25 cellular contexts compared by ENCODE assay signal in the genomic region with DNA sequence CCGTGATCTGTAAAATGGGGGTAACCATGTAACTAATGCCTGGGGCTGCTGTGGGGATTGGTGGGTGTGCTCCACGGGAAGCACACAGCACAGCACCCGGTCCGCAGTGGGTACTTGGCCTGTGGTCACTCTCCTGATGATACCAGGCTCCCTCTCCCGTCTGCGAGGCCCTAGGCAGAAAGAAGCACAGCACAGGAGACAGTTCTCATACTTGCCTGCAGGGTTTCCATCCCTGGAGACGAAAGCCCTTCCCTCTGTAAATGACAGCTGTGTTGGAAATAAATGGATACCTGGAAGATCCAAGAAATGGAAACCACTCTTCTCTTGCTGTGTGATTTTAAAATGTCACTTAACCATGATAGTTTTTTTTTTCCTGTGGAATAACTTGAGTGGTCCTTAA. TPM values are rescaled to one million over a fixed set of nuclear protein-coding genes. Genes with fewer than 3 reads are reported as not detected.
"Had no signal": no experiment of that assay in that cellular context is flagged by ENCODE, and none has a peak within 500 bp of the region (broad histone marks: within the 10 kb centered on the region; RNA-seq: fewer than 3 reads in every experiment).

No MANE protein-coding gene starts in this region.

- ATAC-seq: foreskin keratinocyte had no signal

- H3K27me3 ChIP-seq: tibial nerve, uterus had no signal

- H3K9me3 ChIP-seq: tibial nerve, uterus had no signal

- H3K9me3 Mint-ChIP-seq: activated CD4-positive, alpha-beta memory T cell treated with anti-CD3 and anti-CD28 coated beads for 36 hours; activated naive CD8-positive, alpha-beta T cell treated with anti-CD3 and anti-CD28 coated beads, Interleukin-2, amount 10 ng/mL, durations not matched to agents 7 days and 5 days; nephron had no signal

- H3K4me3 Mint-ChIP-seq: activated CD4-positive, alpha-beta memory T cell treated with anti-CD3 and anti-CD28 coated beads for 36 hours; activated naive CD8-positive, alpha-beta T cell treated with anti-CD3 and anti-CD28 coated beads, Interleukin-2, amount 10 ng/mL, durations not matched to agents 7 days and 5 days; nephron had no signal

- H3K27ac Mint-ChIP-seq: activated CD4-positive, alpha-beta memory T cell treated with anti-CD3 and anti-CD28 coated beads for 36 hours; activated naive CD8-positive, alpha-beta T cell treated with anti-CD3 and anti-CD28 coated beads, Interleukin-2, amount 10 ng/mL, durations not matched to agents 7 days and 5 days; nephron had no signal

- H3K4me3 ChIP-seq: tibial nerve, uterus had no signal

- H3K36me3 ChIP-seq: tibial nerve, uterus had no signal

- H3K36me3 Mint-ChIP-seq: activated CD4-positive, alpha-beta memory T cell treated with anti-CD3 and anti-CD28 coated beads for 36 hours; activated naive CD8-positive, alpha-beta T cell treated with anti-CD3 and anti-CD28 coated beads, Interleukin-2, amount 10 ng/mL, durations not matched to agents 7 days and 5 days had no signal

- H3K4me1 Mint-ChIP-seq: activated naive CD8-positive, alpha-beta T cell treated with anti-CD3 and anti-CD28 coated beads, Interleukin-2, amount 10 ng/mL, durations not matched to agents 7 days and 5 days had no signal

- H3K27ac ChIP-seq: foreskin keratinocyte, tibial nerve, uterus had no signal

- FAIRE-seq: keratinocyte had no signal

- DNase-seq: activated CD4-positive, alpha-beta memory T cell treated with anti-CD3 and anti-CD28 coated beads for 36 hours; activated CD4-positive, alpha-beta T cell treated with anti-CD3 and anti-CD28 coated beads for 4 hours; activated naive CD4-positive, alpha-beta T cell; activated naive CD8-positive, alpha-beta T cell treated with anti-CD3 and anti-CD28 coated beads, Interleukin-2, amount 10 ng/mL, durations not matched to agents 7 days and 5 days; activated T-cell treated with anti-CD3 and anti-CD28 coated beads for 4 hours; amygdala; foreskin keratinocyte; hippocampal formation; midbrain; occipital lobe; posterior cingulate gyrus; retina; stimulated activated CD8-positive, alpha-beta memory T cell treated with anti-CD3 and anti-CD28 coated beads, Interleukin-4, amount 100 ng/mL, for 48 hours; stimulated activated naive CD4-positive, alpha-beta T cell; substantia nigra; uterus had no signal

- H3K4me1 ChIP-seq: foreskin keratinocyte, tibial nerve, uterus had no signal

RNA-seq across cellular contexts. Expression of a gene that starts 7.9 kb away (rescaled TPM):
- total RNA-seq: activated CD4-positive, alpha-beta memory T cell treated with anti-CD3 and anti-CD28 coated beads for 36 hours; activated naive CD8-positive, alpha-beta T cell treated with anti-CD3 and anti-CD28 coated beads, Interleukin-2, amount 10 ng/mL, durations not matched to agents 7 days and 5 days; cardiac septum; dermis microvascular lymphatic vessel endothelial cell; epithelial cell of proximal tubule; fibroblast of lung; foreskin keratinocyte; lung microvascular endothelial cell; T-helper 2 cell treated with Interferon-gamma antibody and Interleukin-4, amounts not matched to agents 100 ng/mL and 5 ng/mL, for 36 hours; tibial nerve; uterus had no signal
- polyA plus RNA-seq: fibroblast of lung, foreskin keratinocyte had no signal
